ENCODE assay signal across 12 cellular contexts in the genomic region with DNA sequence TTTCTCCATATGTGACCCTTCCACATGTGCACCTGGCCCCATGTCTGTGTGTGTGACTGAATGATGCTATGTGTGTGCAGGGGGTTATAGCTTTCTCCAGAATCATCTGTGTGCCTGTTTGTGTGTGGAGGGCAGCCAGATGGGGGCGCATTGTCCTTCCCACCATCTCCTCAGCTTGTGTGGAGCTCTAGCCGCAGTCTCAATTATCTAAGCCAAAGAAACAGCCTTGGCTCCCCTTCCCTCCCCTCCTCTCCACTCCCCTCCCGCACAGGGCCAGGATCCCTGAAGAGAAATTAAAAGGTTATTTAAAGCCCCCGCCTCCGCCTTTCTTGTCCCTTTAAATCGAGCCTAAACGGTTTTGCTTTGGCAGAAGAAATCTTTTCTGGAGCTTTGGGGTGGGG. TPM values are rescaled to one million over a fixed set of nuclear protein-coding genes. Genes with fewer than 3 reads are reported as not detected.
DNase-seq lines count a peak whose midpoint lies in the region; ATAC-seq and TF ChIP-seq lines count a peak whose summit lies in the region.
"Had no signal": no experiment of that assay in that cellular context is flagged by ENCODE, and none has a peak within 500 bp of the region (broad histone marks: within the 10 kb centered on the region; RNA-seq: fewer than 3 reads in every experiment).

No MANE protein-coding gene starts in this region.

- peaks cover 41% of the 10 kb centered on the region for H3K27me3 Mint-ChIP-seq in endothelial cell (ENCODE audit: unreplicated experiment)

- no peak overlapping the region for H3K27ac Mint-ChIP-seq in endothelial cell (ENCODE audit: unreplicated experiment)
- H3K27ac Mint-ChIP-seq: activated B cell treated with CpG ODN at 0.5 μM for 24 hours, memory B cell had no signal

- H3K4me3 ChIP-seq in GM12865 (ENCODE audit: low read depth, low read length), result no peak overlapping the region

- no peaks in the 10 kb centered on the region for H3K9me3 Mint-ChIP-seq in endothelial cell (ENCODE audit: unreplicated experiment)
- H3K9me3 Mint-ChIP-seq: activated B cell treated with CpG ODN at 0.5 μM for 24 hours, memory B cell had no signal

- no peaks in the 10 kb centered on the region for H3K36me3 Mint-ChIP-seq in endothelial cell (ENCODE audit: low read depth, unreplicated experiment)
- H3K36me3 Mint-ChIP-seq: memory B cell had no signal

- no peak for ATAC-seq in HG02763 (IDR thresholded peaks at IDR 0.05; ENCODE audit: unreplicated experiment)

- H3K4me3 Mint-ChIP-seq in endothelial cell (ENCODE audit: unreplicated experiment), result no peak overlapping the region
- H3K4me3 Mint-ChIP-seq: activated B cell treated with CpG ODN at 0.5 μM for 24 hours had no signal

- H3K4me1 Mint-ChIP-seq in endothelial cell (ENCODE audit: unreplicated experiment), result peaks cover 19% of the 10 kb centered on the region

- DNase-seq in 8988T (peak; percentile 82), GM12865 (ENCODE audit: low read depth) (peak; percentile 15), NCI-H748 (lab: John Stamatoyannopoulos, UW; ENCODE audit: unreplicated experiment) (peak; percentile 19), endothelial cell (ENCODE audit: low spot score) (peak; percentile 56), H4 (ENCODE audit: low spot score) (no peak), AML-193 (lab: John Stamatoyannopoulos, UW) (no peak)
- no peak for DNase-seq in activated CD4-positive, alpha-beta T cell treated with anti-CD3 and anti-CD28 coated beads for 4 hours
- DNase-seq: activated B cell treated with CpG ODN at 0.5 μM for 24 hours, NCI-H1105 treated with DMSO at 0.1 percent for 48 hours had no signal

- TF ChIP-seq CTCF in GM12865 (IDR thresholded peaks at IDR 0.05; ENCODE audit: insufficient read depth, low read depth, low read length, missing control alignments) (peak; percentile 29), endothelial cell (IDR thresholded peaks at IDR 0.05; ENCODE audit: unreplicated experiment) (no peak)

RNA-seq across cellular contexts. Expression of gene DMBX1, which starts 1.8 kb away (rescaled TPM):
- total RNA-seq in endothelial cell (ENCODE audit: unreplicated experiment), result not detected
- 0.37 TPM in 2 replicates for total RNA-seq in H4 (2014; rRNA removed; shearing (Covaris generic))
- total RNA-seq: activated B cell treated with CpG ODN at 0.5 μM for 24 hours, ureter had no signal

Comparison
In these comparisons a context has a peak if more than half of its experiments do, and no peak if none do; other contexts are left out.
1. DNase-seq: peak in 8988T (single experiment), GM12865 (single experiment), NCI-H748 (single experiment) and endothelial cell (single experiment); none in H4 (single experiment), AML-193 (0 of 2) and activated CD4-positive, alpha-beta T cell treated with anti-CD3 and anti-CD28 coated beads for 4 hours (0 of 2).